ENCODE assay signal across 1 cellular context in genomic region chr10:69663548-69663947, GRCh38.
TF ChIP-seq lines count a peak whose summit lies in the region.

No MANE protein-coding gene starts in this region.

TF ChIP-seq in HepG2, 621 proteins besides CTCF, POLR2A, EP300 and RAD21:
- TF ChIP-seq ZNF292 (CRISPR knock-in tag; IDR thresholded peaks at IDR 0.05; ENCODE audit: borderline replicate concordance, low read depth) (no peak), SALL2 (CRISPR knock-in tag; IDR thresholded peaks at IDR 0.05) (no peak), PAWR (CRISPR knock-in tag; IDR thresholded peaks at IDR 0.05; ENCODE audit: borderline replicate concordance) (no peak), ZBTB26 (CRISPR knock-in tag; IDR thresholded peaks at IDR 0.05; ENCODE audit: borderline replicate concordance) (no peak), RNF2 (conservative IDR thresholded peaks at IDR 0.05; ENCODE audit: low read depth) (no peak), ZNF883 (CRISPR knock-in tag; IDR thresholded peaks at IDR 0.05; ENCODE audit: not compliant biosample characterization) (no peak)
